8 cellular contexts compared by ENCODE assay signal in genomic region chr9:504921-505821, GRCh38. TPM values are rescaled to one million over a fixed set of nuclear protein-coding genes. Genes with fewer than 3 reads are reported as not detected.
DNase-seq lines count a peak whose midpoint lies in the region; ATAC-seq, FAIRE-seq and TF ChIP-seq lines count a peak whose summit lies in the region.

No MANE protein-coding gene starts in this region.

- intact Hi-C loops in PC-3 (cut with micrococcal nuclease) = loop anchor here (2.0 kb wide), 2 partner anchors 16 to 88 kb away; no protein-coding TSS in a partner anchor

- H3K4me2 ChIP-seq in PC-3 (ENCODE audit: low read length) = peak overlapping the region; percentile 97

- H3K36me3 ChIP-seq in PC-3 (ENCODE audit: low read depth, low read length) = no peaks in the 10 kb centered on the region

- H3K27me3 Mint-ChIP-seq in chondrocyte (ENCODE audit: low read depth) = peaks cover 44% of the 10 kb centered on the region

- peaks cover 7% of the 10 kb centered on the region for H3K4me1 Mint-ChIP-seq in chondrocyte (ENCODE audit: low read depth)

- no peaks in the 10 kb centered on the region for H3K9me3 ChIP-seq in PC-3 (ENCODE audit: low read length)

- no peaks in the 10 kb centered on the region for H4K20me1 ChIP-seq in PC-3 (ENCODE audit: low read length)

- no peaks in the 10 kb centered on the region for H3F3A ChIP-seq in PC-3 (ENCODE audit: low read length, unreplicated experiment)

- in situ Hi-C loops in GM13977 (cut with MboI; ENCODE audit: low pct_unique_long_range_greater_than_20kb, low sequenced_read_pairs, unreplicated experiment) = no loop called here

- no peaks in the 10 kb centered on the region for H3K9me3 Mint-ChIP-seq in chondrocyte (ENCODE audit: low read depth)

- CTCF ChIA-PET in HEK293T (lab: Yijun Ruan, JAX) (no interaction called here), PC-3 (lab: Charles Lee) (interaction anchor here (0.7 to 0.8 kb wide), 2 partner anchors 13 to 51 kb away, joined by 3 read pairs; no protein-coding TSS in a partner anchor)

- H3K9ac ChIP-seq in PC-3 (ENCODE audit: low read length) = peak overlapping the region; percentile 74

- H3K4me3 ChIP-seq in PC-3 (ENCODE audit: low read length) = peak overlapping the region; percentile 89

- peaks cover 44% of the 10 kb centered on the region for H3K79me2 ChIP-seq in PC-3 (ENCODE audit: low read length)

- TF ChIP-seq CTCF in GM13977 (IDR thresholded peaks at IDR 0.05; ENCODE audit: extremely low read depth, insufficient read depth, missing control alignments) = no peak
- TF ChIP-seq CTCF in PC-3 (conservative IDR thresholded peaks at IDR 0.05; ENCODE audit: low read depth, low read length) = no peak
- no peak for TF ChIP-seq CTCF in chondrocyte (IDR thresholded peaks at IDR 0.05)

- peak; percentile 46 for DNase-seq in GM13977 (ENCODE audit: low spot score)
- DNase-seq in HEK293T (ENCODE audit: extremely low spot score) = peak; percentile 16
- DNase-seq in PC-3 = peak; percentile 11
- DNase-seq in chondrocyte (ENCODE audit: low spot score) = no peak
- peak; percentile 65 for DNase-seq in left kidney (ENCODE audit: low read depth, low spot score)
- DNase-seq in stimulated activated CD4-positive, alpha-beta T cell treated with anti-CD3 and anti-CD28 coated beads, Interleukin-4, amount 100 ng/mL, for 24 hours = peak; percentile 7
- DNase-seq in GM19239 (ENCODE audit: insufficient read length, low spot score) = no peak
- no peak for DNase-seq in A172 (ENCODE audit: low spot score)

- peak; percentile 34 for ATAC-seq in PC-3

- H3K4me3 Mint-ChIP-seq in chondrocyte (ENCODE audit: unreplicated experiment) = peak overlapping the region; percentile 65

- H3K27ac ChIP-seq in PC-3 (ENCODE audit: low read length) = no peak overlapping the region

- BruUV-seq in PC-3 (replicated peaks; lab: Mats Ljungman, UMichigan) = no TSS peak

- no peaks in the 10 kb centered on the region for H3K27me3 ChIP-seq in PC-3 (ENCODE audit: low read length)

- H3K4me1 ChIP-seq in PC-3 (ENCODE audit: insufficient read depth, low read length) = peaks cover 21% of the 10 kb centered on the region

- no peaks in the 10 kb centered on the region for H3K9me2 ChIP-seq in PC-3 (replicated peaks; ENCODE audit: low read length)

- H3K27ac Mint-ChIP-seq in chondrocyte (ENCODE audit: unreplicated experiment) = no peak overlapping the region

- no peaks in the 10 kb centered on the region for H3K36me3 Mint-ChIP-seq in chondrocyte (ENCODE audit: low read depth)

- no peak for FAIRE-seq in GM19239 (lab: Jason Lieb, UNC)

- H2AFZ ChIP-seq in PC-3 (ENCODE audit: low read length) = peak overlapping the region; percentile 88

- POLR2A ChIA-PET in HEK293T (lab: Yijun Ruan, JAX) (no interaction called here), PC-3 (lab: Charles Lee; ENCODE audit: unreplicated experiment) (interaction anchor here (0.7 kb wide), 1 partner anchor 24 kb away, joined by 3 read pairs; no protein-coding TSS in a partner anchor)

TF ChIP-seq in HEK293T, 16 proteins besides CTCF, POLR2A, EP300 and RAD21:
- TF ChIP-seq L3MBTL2 (conservative IDR thresholded peaks at IDR 0.05) (peak; percentile 46; the same call in 1 of the 2 replicates), ELF4 (IDR thresholded peaks at IDR 0.05) (no peak)

RNA-seq across cellular contexts. Expression of gene KANK1, which starts 0.7 kb away (rescaled TPM):
- total RNA-seq in PC-3 (2014; rRNA removed) (14.0 and 18.3 TPM in 2 replicates), chondrocyte (26.2 to 40.0 TPM (median 39.1 TPM) in 3 replicates)
- 28.6 and 33.1 TPM in 2 replicates for total RNA-seq in A172 (2014; rRNA removed; shearing (Covaris generic))

Comparison
In these comparisons a context has a peak if more than half of its experiments do, and no peak if none do; other contexts are left out.
1. DNase-seq: peak in GM13977 (single experiment), HEK293T (single experiment), PC-3 (single experiment), left kidney (single experiment) and stimulated activated CD4-positive, alpha-beta T cell treated with anti-CD3 and anti-CD28 coated beads, Interleukin-4, amount 100 ng/mL, for 24 hours (single experiment); none in chondrocyte (single experiment), GM19239 (single experiment) and A172 (single experiment).